Comparison of ENCODE assay signal across 28 cellular contexts in the genomic region with DNA sequence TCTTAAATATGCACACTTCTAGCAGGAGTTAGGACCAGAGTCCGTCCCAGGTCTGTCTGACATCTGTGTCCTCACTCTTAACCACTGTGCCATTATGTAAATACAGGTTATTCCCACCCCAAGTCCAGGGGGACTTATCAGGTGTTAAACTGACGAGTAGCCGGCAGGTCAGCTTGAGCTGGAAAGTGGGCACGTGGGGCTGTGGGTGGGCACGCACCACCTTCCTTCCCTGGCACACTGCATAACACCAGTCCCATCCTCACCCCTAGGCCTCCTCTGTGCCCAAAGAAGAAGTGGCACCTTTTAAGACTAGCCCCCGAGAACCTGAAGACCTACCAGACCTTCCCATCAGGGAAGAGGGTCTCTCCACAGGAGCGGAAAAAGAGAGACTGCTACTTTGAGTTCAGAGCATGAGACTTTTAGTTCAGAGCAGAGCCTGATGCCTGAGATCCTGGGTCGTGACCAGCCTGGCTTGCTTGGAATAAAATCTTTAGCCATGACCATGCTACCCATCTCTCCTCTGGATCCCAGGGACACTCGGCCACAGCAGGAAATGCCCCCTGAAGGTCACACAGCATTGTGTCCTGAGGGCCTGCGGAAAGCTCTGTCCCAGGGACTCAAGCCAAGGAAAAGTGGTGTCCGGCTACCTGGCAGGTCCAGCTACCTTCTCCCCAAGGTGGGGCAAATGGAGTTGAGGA.
"Had no signal": no experiment of that assay in that cellular context is flagged by ENCODE, and none has a peak within 500 bp of the region (broad histone marks: within the 10 kb centered on the region; RNA-seq: fewer than 3 reads in every experiment).

No MANE protein-coding gene starts in this region.

- H3K4me1 Mint-ChIP-seq: brain, nephron progenitor cell had no signal

- H3K4me1 ChIP-seq: adrenal gland, ascending aorta, left lung, psoas muscle, tibial nerve, uterus had no signal

- ATAC-seq: activated CD4-positive, CD25-positive, alpha-beta regulatory T cell treated with anti-CD3 and anti-CD28 coated beads, Interleukin-2, amount 50 U/mL, for 24 hours; activated T-cell treated with anti-CD3 and anti-CD28 coated beads, Interleukin-2, amount 50 U/mL, for 4 hours; left lung; psoas muscle; SK-N-SH treated with all-trans-retinoic acid at 6 μM for 48 hours; T-helper 17 cell had no signal

- DNase-seq: activated CD4-positive, alpha-beta T cell treated with anti-CD3 and anti-CD28 coated beads for 48 hours; activated CD4-positive, alpha-beta T cell treated with anti-CD3 and anti-CD28 coated beads, Interleukin-2, amount 50 U/mL, for 48 hours; activated CD8-positive, alpha-beta memory T cell treated with anti-CD3 and anti-CD28 coated beads for 24 hours; activated naive CD4-positive, alpha-beta T cell treated with Interleukin-2 at 50 U/mL for 16 hours; activated naive CD8-positive, alpha-beta T cell treated with anti-CD3 and anti-CD28 coated beads for 36 hours; activated T-cell treated with anti-CD3 and anti-CD28 coated beads, Interleukin-2, amount 50 U/mL, for 4 hours; adrenal gland; esophagus squamous epithelium; foreskin melanocyte; nephron progenitor cell; psoas muscle; stimulated activated CD4-positive, alpha-beta T cell treated with anti-CD3 and anti-CD28 coated beads, Interleukin-2, amount 100 ng/mL, for 48 hours; stimulated activated naive CD4-positive, alpha-beta T cell treated with Interleukin-2 at 50 U/mL for 16 hours; T-helper 17 cell; T1000; uterus had no signal

- H3K36me3 Mint-ChIP-seq: activated naive CD8-positive, alpha-beta T cell treated with anti-CD3 and anti-CD28 coated beads for 36 hours; brain had no signal

- FAIRE-seq: islet of Langerhans had no signal

- H3K27ac Mint-ChIP-seq: activated naive CD8-positive, alpha-beta T cell treated with anti-CD3 and anti-CD28 coated beads for 36 hours; activated T-helper 2 cell treated with anti-CD3 and anti-CD28 coated beads, Interferon-gamma antibody, Interleukin-2, Interleukin-4, amounts not matched to agents 10 μg/mL and 5 μg/mL and 100 μg/mL, durations not matched to agents 14 hours and 24 hours and 36 hours; brain; nephron progenitor cell; T-helper 17 cell had no signal

- H3K9me3 ChIP-seq: adrenal gland, ascending aorta, esophagus squamous epithelium, left lung, neutrophil, ovary, psoas muscle, tibial nerve, uterus had no signal

- H3K27ac ChIP-seq: adrenal gland, ascending aorta, cardiac muscle cell, esophagus squamous epithelium, left lung, neutrophil, ovary, psoas muscle, tibial nerve, uterus, WERI-Rb-1 had no signal

- H3K4me3 Mint-ChIP-seq: activated naive CD8-positive, alpha-beta T cell treated with anti-CD3 and anti-CD28 coated beads for 36 hours; activated T-cell treated with anti-CD3 and anti-CD28 coated beads, Interleukin-2, amount 50 U/mL, for 4 hours; brain; nephron progenitor cell; T-helper 17 cell had no signal

- H3K36me3 ChIP-seq: adrenal gland, ascending aorta, cardiac muscle cell, esophagus squamous epithelium, left lung, neutrophil, ovary, tibial nerve, uterus, WERI-Rb-1 had no signal

- H3K27me3 ChIP-seq: adrenal gland, ascending aorta, ovary, uterus had no signal

- H3K4me3 ChIP-seq: adrenal gland, ascending aorta, cardiac muscle cell, esophagus squamous epithelium, left lung, ovary, psoas muscle, tibial nerve, uterus had no signal

- H3K9me3 Mint-ChIP-seq: activated naive CD8-positive, alpha-beta T cell treated with anti-CD3 and anti-CD28 coated beads for 36 hours; activated T-cell treated with anti-CD3 and anti-CD28 coated beads, Interleukin-2, amount 50 U/mL, for 4 hours; activated T-helper 2 cell treated with anti-CD3 and anti-CD28 coated beads, Interferon-gamma antibody, Interleukin-2, Interleukin-4, amounts not matched to agents 10 μg/mL and 5 μg/mL and 100 μg/mL, durations not matched to agents 14 hours and 24 hours and 36 hours; brain; nephron progenitor cell had no signal
